In the genomic region with DNA sequence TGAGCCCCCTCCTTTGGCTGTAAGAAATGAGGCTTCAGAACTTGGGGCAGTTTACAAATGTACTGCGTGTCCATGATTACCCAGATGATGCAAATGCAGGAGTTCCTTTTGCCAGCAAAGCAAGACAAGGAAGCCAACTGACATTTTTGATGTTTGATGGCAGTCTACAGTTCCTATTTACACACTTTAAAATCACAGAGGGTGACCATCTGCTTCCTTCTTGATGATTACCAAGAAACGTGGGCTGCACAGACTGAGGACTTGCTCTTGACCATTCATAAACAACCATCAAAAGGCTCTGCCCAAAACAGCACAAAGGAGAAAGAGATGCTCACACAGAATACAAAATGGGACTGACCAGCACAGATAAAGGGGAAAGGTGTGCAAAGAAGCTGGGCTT, we compare ENCODE assay signal across 11 cellular contexts.
DNase-seq lines count a peak whose midpoint lies in the region; ATAC-seq and TF ChIP-seq lines count a peak whose summit lies in the region.
"Had no signal": no experiment of that assay in that cellular context is flagged by ENCODE, and none has a peak within 500 bp of the region (broad histone marks: within the 10 kb centered on the region; RNA-seq: fewer than 3 reads in every experiment).

No MANE protein-coding gene starts in this region.

- H3K27ac ChIP-seq in heart right ventricle (peak overlapping the region in 9 of 10 donors; percentile 61 to 92 (median 86)), upper lobe of right lung (peak overlapping the region; percentile 70)
- H3K27ac ChIP-seq: RWPE1 had no signal

- no peaks in the 10 kb centered on the region for H3K27me3 Mint-ChIP-seq in chondrocyte (ENCODE audit: low read depth)
- no peaks in the 10 kb centered on the region for H3K27me3 Mint-ChIP-seq in natural killer cell treated with Interleukin-12 subunit alpha and Interleukin-12 subunit beta and Interleukin-15 and Interleukin-18, amount 100 ng/mL, for 72 hours
- H3K27me3 Mint-ChIP-seq: B cell had no signal

- DNase-seq in heart right ventricle, result no peak
- no peak for DNase-seq in left ventricle myocardium superior
- no peak for DNase-seq in chondrocyte (ENCODE audit: low spot score)
- DNase-seq in natural killer cell treated with Interleukin-12 subunit alpha and Interleukin-12 subunit beta and Interleukin-15 and Interleukin-18, amount 100 ng/mL, for 72 hours (ENCODE audit: low spot score), result no peak
- DNase-seq in upper lobe of right lung, result no peak
- DNase-seq in NCI-H2081 (lab: John Stamatoyannopoulos, UW), result no peak
- no peak for DNase-seq in NOMO-1 treated with dmso at 0.1 percent for 144 hours (lab: John Stamatoyannopoulos, UW; ENCODE audit: unreplicated experiment)
- no peak for DNase-seq in NCI-H1105 treated with DMSO at 0.1 percent for 48 hours (lab: John Stamatoyannopoulos, UW)
- DNase-seq: kidney glomerular epithelial cell had no signal

- 56 to 60% methylated on average over 2 of the region's 2 CpGs for WGBS in heart right ventricle, 2 donors

- ATAC-seq in heart right ventricle (no peak), left ventricle myocardium superior (no peak), upper lobe of right lung (no peak)
- ATAC-seq in natural killer cell treated with Interleukin-12 subunit alpha and Interleukin-12 subunit beta and Interleukin-15 and Interleukin-18, amount 100 ng/mL, for 72 hours, result no peak

- H3K36me3 Mint-ChIP-seq in chondrocyte (ENCODE audit: low read depth), result peaks cover 29% of the 10 kb centered on the region
- peaks cover 33% of the 10 kb centered on the region for H3K36me3 Mint-ChIP-seq in natural killer cell treated with Interleukin-12 subunit alpha and Interleukin-12 subunit beta and Interleukin-15 and Interleukin-18, amount 100 ng/mL, for 72 hours

- H3K9me3 Mint-ChIP-seq in chondrocyte (ENCODE audit: low read depth), result no peaks in the 10 kb centered on the region
- H3K9me3 Mint-ChIP-seq in natural killer cell treated with Interleukin-12 subunit alpha and Interleukin-12 subunit beta and Interleukin-15 and Interleukin-18, amount 100 ng/mL, for 72 hours, result no peaks in the 10 kb centered on the region

- H3K27ac Mint-ChIP-seq in chondrocyte (ENCODE audit: unreplicated experiment), result peak overlapping the region; percentile 55
- H3K27ac Mint-ChIP-seq in natural killer cell treated with Interleukin-12 subunit alpha and Interleukin-12 subunit beta and Interleukin-15 and Interleukin-18, amount 100 ng/mL, for 72 hours, result peak overlapping the region; percentile 73 to 86
- H3K27ac Mint-ChIP-seq: B cell had no signal

- H3K4me3 Mint-ChIP-seq in chondrocyte (ENCODE audit: unreplicated experiment), result no peak overlapping the region
- H3K4me3 Mint-ChIP-seq in natural killer cell treated with Interleukin-12 subunit alpha and Interleukin-12 subunit beta and Interleukin-15 and Interleukin-18, amount 100 ng/mL, for 72 hours, result no peak overlapping the region
- H3K4me3 Mint-ChIP-seq: B cell had no signal

- H3K4me1 ChIP-seq in heart right ventricle (peaks cover 9 to 72% (median 58%) of the 10 kb centered on the region in 9 donors), upper lobe of right lung (peaks cover 41% of the 10 kb centered on the region)

- H3K9me3 ChIP-seq in heart right ventricle (no peaks in the 10 kb centered on the region), upper lobe of right lung (no peaks in the 10 kb centered on the region)

- intact Hi-C loops in heart right ventricle (cut with DNase I), result no loop called here
- intact Hi-C loops in left ventricle myocardium superior (cut with micrococcal nuclease), result no loop called here
- intact Hi-C loops in upper lobe of right lung (cut with DNase I), result no loop called here

- H3K27me3 ChIP-seq in heart right ventricle, result no peaks in the 10 kb centered on the region
- H3K27me3 ChIP-seq in upper lobe of right lung, result no peaks in the 10 kb centered on the region

- no peak for TF ChIP-seq CTCF in heart right ventricle (IDR thresholded peaks at IDR 0.05)
- no peak for TF ChIP-seq CTCF in chondrocyte (IDR thresholded peaks at IDR 0.05)
- no peak for TF ChIP-seq CTCF in upper lobe of right lung (IDR thresholded peaks at IDR 0.05)

- H3K36me3 ChIP-seq in heart right ventricle, result peaks cover 0 to 77% (median 4%) of the 10 kb centered on the region in 9 donors
- peaks cover 5% of the 10 kb centered on the region for H3K36me3 ChIP-seq in upper lobe of right lung

- peaks cover 34% of the 10 kb centered on the region for H3K4me1 Mint-ChIP-seq in chondrocyte (ENCODE audit: low read depth)
- peaks cover 50 to 58% of the 10 kb centered on the region in 2 donors for H3K4me1 Mint-ChIP-seq in natural killer cell treated with Interleukin-12 subunit alpha and Interleukin-12 subunit beta and Interleukin-15 and Interleukin-18, amount 100 ng/mL, for 72 hours (ENCODE audit: low read depth in 2 of 2)
- H3K4me1 Mint-ChIP-seq: B cell had no signal

- no peak overlapping the region for H3K4me3 ChIP-seq in heart right ventricle
- H3K4me3 ChIP-seq in upper lobe of right lung, result no peak overlapping the region
